In genomic region chr1:201715351-201715750, GRCh38 we compare ENCODE assay signal across 14 cellular contexts.
A peak's percentile ranks its signal among the peaks of the same experiment; 100 is the strongest.
DNase-seq lines count a peak whose midpoint lies in the region; ATAC-seq and TF ChIP-seq lines count a peak whose summit lies in the region.
"Had no signal": no experiment of that assay in that cellular context is flagged by ENCODE, and none has a peak within 500 bp of the region (broad histone marks: within the 10 kb centered on the region; RNA-seq: fewer than 3 reads in every experiment).

No MANE protein-coding gene starts in this region.

- H2BK12ac ChIP-seq in mesenchymal stem cell (ENCODE audit: low read length in 2 of 2) = peak overlapping the region; percentile 47 to 91

- H3K23ac ChIP-seq in mesenchymal stem cell (ENCODE audit: low read length in 2 of 2) = no peak overlapping the region

- in situ Hi-C loops in brain microvascular endothelial cell (cut with HindIII; ENCODE audit: low pct_ligation_motif_present, low sequenced_read_pairs) = no loop called here

- H2BK5ac ChIP-seq in mesenchymal stem cell (ENCODE audit: low read depth, low read length, poor library complexity, severe bottlenecking) = no peak overlapping the region

- H3K27me3 ChIP-seq in brain microvascular endothelial cell (replicated peaks) (no peaks in the 10 kb centered on the region), mesenchymal stem cell (ENCODE audit: control insufficient read depth in 1 of 2, insufficient read depth in 1 of 2, low read length in 2 of 2) (no peaks in the 10 kb centered on the region)
- H3K27me3 ChIP-seq: testis had no signal

- peak overlapping the region; percentile 23 for H2AK5ac ChIP-seq in mesenchymal stem cell (ENCODE audit: low read length, severe bottlenecking)

- peaks cover 37 to 82% of the 10 kb centered on the region in 2 donors for H3K4me1 Mint-ChIP-seq in stimulated activated naive B cell treated with anti-CD40 and anti-IgM and Interleukin-4, amounts not matched to agents 10 μg/mL and 1 μg/mL and 100 μg/mL, for 72 hours
- H3K4me1 Mint-ChIP-seq: CD8-positive, alpha-beta memory T cell had no signal

- H3K9me3 Mint-ChIP-seq in stimulated activated naive B cell treated with anti-CD40 and anti-IgM and Interleukin-4, amounts not matched to agents 10 μg/mL and 1 μg/mL and 100 μg/mL, for 72 hours = no peaks in the 10 kb centered on the region
- H3K9me3 Mint-ChIP-seq: CD8-positive, alpha-beta memory T cell had no signal

- DNase-seq in brain microvascular endothelial cell (no peak), mesenchymal stem cell (no peak), NAMALWA (ENCODE audit: low spot score) (no peak), cerebellar cortex (ENCODE audit: low spot score) (no peak)
- DNase-seq in stimulated activated naive B cell treated with anti-CD40 and anti-IgM and Interleukin-4, amounts not matched to agents 10 μg/mL and 1 μg/mL and 100 μg/mL, for 72 hours = no peak
- DNase-seq: activated CD4-positive, CD25-positive, alpha-beta regulatory T cell; CD8-positive, alpha-beta memory T cell; KG1; NCI-H2227 treated with DMSO at 0.1 percent for 48 hours; testis had no signal

- no peak overlapping the region for H3K4me2 ChIP-seq in mesenchymal stem cell (ENCODE audit: low read length, poor library complexity, severe bottlenecking)

- H3K27me3 Mint-ChIP-seq in stimulated activated naive B cell treated with anti-CD40 and anti-IgM and Interleukin-4, amounts not matched to agents 10 μg/mL and 1 μg/mL and 100 μg/mL, for 72 hours = no peaks in the 10 kb centered on the region

- peaks cover 54% of the 10 kb centered on the region for H3K4me1 ChIP-seq in mesenchymal stem cell (ENCODE audit: control insufficient read depth, insufficient read depth, low read depth, low read length)

- H2AFZ ChIP-seq in mesenchymal stem cell (ENCODE audit: low read depth, low read length) = no peak overlapping the region

- peaks cover 28% of the 10 kb centered on the region for H3K79me1 ChIP-seq in mesenchymal stem cell (replicated peaks; ENCODE audit: low read length, poor library complexity, severe bottlenecking)

- no peak overlapping the region for H3K27ac Mint-ChIP-seq in stimulated activated naive B cell treated with anti-CD40 and anti-IgM and Interleukin-4, amounts not matched to agents 10 μg/mL and 1 μg/mL and 100 μg/mL, for 72 hours
- H3K27ac Mint-ChIP-seq: CD8-positive, alpha-beta memory T cell had no signal

- H3K27ac ChIP-seq in brain microvascular endothelial cell (peak overlapping the region; percentile 91), mesenchymal stem cell (ENCODE audit: low read length, poor library complexity, severe bottlenecking) (peak overlapping the region; percentile 7)

- no peak overlapping the region for H2BK120ac ChIP-seq in mesenchymal stem cell (ENCODE audit: low read depth, low read length)

- peak overlapping the region; percentile 92 for H4K91ac ChIP-seq in mesenchymal stem cell (ENCODE audit: low read length)

- no peak for TF ChIP-seq CTCF in brain microvascular endothelial cell (IDR thresholded peaks at IDR 0.05; ENCODE audit: low read depth, low read length, missing control alignments)

- H3K4ac ChIP-seq in mesenchymal stem cell (ENCODE audit: low read depth in 1 of 2, low read length in 2 of 2) = peak overlapping the region; percentile 9 to 100

- H3K4me3 ChIP-seq in brain microvascular endothelial cell (ENCODE audit: low read depth, low read length) = no peak overlapping the region
- peak overlapping the region in 1 of 2 experiments; percentile 16 for H3K4me3 ChIP-seq in mesenchymal stem cell (ENCODE audit: insufficient read depth in 1 of 2, low read depth in 1 of 2, low read length in 2 of 2)
- H3K4me3 ChIP-seq: mucosa of descending colon, testis had no signal

- peak; percentile 11 for ATAC-seq in HG02885 (IDR thresholded peaks at IDR 0.05; ENCODE audit: poor library complexity, unreplicated experiment)
- ATAC-seq in stimulated activated naive B cell treated with anti-CD40 and anti-IgM and Interleukin-4, amounts not matched to agents 10 μg/mL and 1 μg/mL and 100 μg/mL, for 72 hours (replicated peaks) = peak; percentile 45 to 50
- ATAC-seq in HG03280 (IDR thresholded peaks at IDR 0.05; ENCODE audit: unreplicated experiment) = no peak
- ATAC-seq in HG03108 (IDR thresholded peaks at IDR 0.05; ENCODE audit: unreplicated experiment) = no peak

- H3K9me3 ChIP-seq in mesenchymal stem cell (ENCODE audit: control insufficient read depth, low read length) = no peaks in the 10 kb centered on the region
- H3K9me3 ChIP-seq: mucosa of descending colon, testis had no signal

- H3K36me3 ChIP-seq in brain microvascular endothelial cell (replicated peaks) (peaks cover 65% of the 10 kb centered on the region), mesenchymal stem cell (ENCODE audit: control insufficient read depth in 1 of 2, insufficient read depth in 2 of 2, low read depth in 1 of 2, low read length in 2 of 2) (peaks cover 19 to 55% of the 10 kb centered on the region in 2 experiments)

- no peaks in the 10 kb centered on the region for H3K36me3 Mint-ChIP-seq in stimulated activated naive B cell treated with anti-CD40 and anti-IgM and Interleukin-4, amounts not matched to agents 10 μg/mL and 1 μg/mL and 100 μg/mL, for 72 hours
- H3K36me3 Mint-ChIP-seq: CD8-positive, alpha-beta memory T cell had no signal

- peak overlapping the region; percentile 81 for H3K9ac ChIP-seq in mesenchymal stem cell (ENCODE audit: low read length)

- peak overlapping the region; percentile 87 for H4K8ac ChIP-seq in mesenchymal stem cell (ENCODE audit: low read length)

- WGBS in mesenchymal stem cell = 85% methylated on average over 3 of the region's 6 CpGs

- no peak overlapping the region for H3K4me3 Mint-ChIP-seq in stimulated activated naive B cell treated with anti-CD40 and anti-IgM and Interleukin-4, amounts not matched to agents 10 μg/mL and 1 μg/mL and 100 μg/mL, for 72 hours
- H3K4me3 Mint-ChIP-seq: CD8-positive, alpha-beta memory T cell had no signal

- H3K14ac ChIP-seq in mesenchymal stem cell (ENCODE audit: low read length in 2 of 2) = peak overlapping the region in 1 of 2 experiments; percentile 72

- peak overlapping the region; percentile 96 for H3K18ac ChIP-seq in mesenchymal stem cell (ENCODE audit: low read depth in 1 of 2, low read length in 2 of 2)

- H2BK15ac ChIP-seq in mesenchymal stem cell (ENCODE audit: low read depth, poor library complexity, severe bottlenecking) = peak overlapping the region; percentile 87

Comparison
In these comparisons a context has a peak if more than half of its experiments do, and no peak if none do; other contexts are left out.
1. ATAC-seq: peak in HG02885 (single experiment) and stimulated activated naive B cell treated with anti-CD40 and anti-IgM and Interleukin-4, amounts not matched to agents 10 μg/mL and 1 μg/mL and 100 μg/mL, for 72 hours (2 of 2); none in HG03280 (single experiment) and HG03108 (single experiment).